1 cellular context compared by ENCODE assay signal in the genomic region with DNA sequence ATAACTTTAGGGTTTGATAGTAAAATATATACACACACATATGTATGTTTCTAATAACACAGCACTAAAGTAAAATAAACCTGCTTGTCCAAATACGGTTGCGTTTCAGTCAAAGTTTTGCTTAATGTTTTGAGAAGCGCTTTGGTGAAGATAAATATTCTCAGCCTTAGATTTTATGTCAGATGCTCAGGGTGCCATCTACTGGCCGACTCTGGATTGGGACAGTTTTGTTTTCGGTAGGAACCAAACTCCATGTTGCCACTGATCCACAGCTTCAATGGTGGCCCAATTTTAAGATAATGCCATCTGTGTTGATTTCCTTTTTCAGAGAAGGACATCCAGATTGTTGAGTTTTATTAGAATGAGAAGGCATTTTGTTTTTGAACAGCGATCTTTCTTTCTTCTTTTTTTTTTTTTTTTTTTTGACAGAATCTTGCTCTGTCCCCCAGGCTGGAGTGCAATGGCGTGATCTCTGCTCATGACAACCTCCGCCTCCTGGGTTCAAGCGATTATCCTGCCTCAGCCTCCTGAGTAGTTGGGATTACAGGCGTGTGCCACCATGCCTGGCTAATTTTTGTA.
TF ChIP-seq lines count a peak whose summit lies in the region.

No MANE protein-coding gene starts in this region.

TF ChIP-seq in HEK293, 187 proteins besides CTCF, POLR2A, EP300 and RAD21 (continued from another document):
- TF ChIP-seq, protein P1, sequence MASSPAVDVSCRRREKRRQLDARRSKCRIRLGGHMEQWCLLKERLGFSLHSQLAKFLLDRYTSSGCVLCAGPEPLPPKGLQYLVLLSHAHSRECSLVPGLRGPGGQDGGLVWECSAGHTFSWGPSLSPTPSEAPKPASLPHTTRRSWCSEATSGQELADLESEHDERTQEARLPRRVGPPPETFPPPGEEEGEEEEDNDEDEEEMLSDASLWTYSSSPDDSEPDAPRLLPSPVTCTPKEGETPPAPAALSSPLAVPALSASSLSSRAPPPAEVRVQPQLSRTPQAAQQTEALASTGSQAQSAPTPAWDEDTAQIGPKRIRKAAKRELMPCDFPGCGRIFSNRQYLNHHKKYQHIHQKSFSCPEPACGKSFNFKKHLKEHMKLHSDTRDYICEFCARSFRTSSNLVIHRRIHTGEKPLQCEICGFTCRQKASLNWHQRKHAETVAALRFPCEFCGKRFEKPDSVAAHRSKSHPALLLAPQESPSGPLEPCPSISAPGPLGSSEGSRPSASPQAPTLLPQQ (tag by site-specific recombination; IDR thresholded peaks at IDR 0.05), result 0 out of 2 replicates have a peak, but pooled peaks have one; percentile 31
- peak; percentile 39 for TF ChIP-seq ZNF660 (tag by site-specific recombination; IDR thresholded peaks at IDR 0.05)
